In the genomic region with DNA sequence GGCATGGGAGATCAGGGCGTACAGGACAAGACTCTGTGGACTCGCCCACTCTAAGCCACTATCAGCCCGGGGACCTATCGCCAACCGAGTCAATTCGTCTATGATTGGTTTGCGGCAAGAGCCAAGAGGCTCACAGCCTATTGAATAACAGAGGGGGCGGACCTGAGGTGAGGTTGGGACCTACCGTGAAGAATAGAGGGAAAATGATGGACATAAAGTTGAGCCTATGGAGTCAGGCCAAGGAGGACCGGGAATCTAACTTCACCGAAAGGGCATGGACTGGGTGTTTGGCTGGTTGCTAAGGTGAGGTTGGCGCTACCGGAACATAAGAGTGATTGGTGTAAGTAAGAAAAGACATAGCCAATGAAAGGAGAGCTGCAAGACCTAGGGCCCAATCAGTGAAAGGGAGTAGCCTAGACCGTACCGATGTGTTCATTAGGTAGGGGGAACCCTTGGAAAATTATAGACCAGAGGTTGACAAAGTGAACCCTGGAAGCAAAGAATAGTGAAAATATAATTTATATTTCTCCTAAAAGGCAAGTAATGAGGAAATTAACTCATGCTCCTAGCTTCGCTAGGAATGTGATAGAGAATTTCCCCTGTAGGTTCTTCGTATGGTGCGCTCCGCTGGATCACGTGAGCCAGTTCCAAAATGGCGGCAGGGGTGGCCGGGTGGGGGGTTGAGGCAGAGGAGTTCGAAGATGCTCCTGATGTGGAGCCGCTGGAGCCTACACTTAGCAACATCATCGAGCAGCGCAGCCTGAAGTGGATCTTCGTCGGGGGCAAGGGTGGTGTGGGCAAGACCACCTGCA, we compare ENCODE assay signal across 1 cellular context.
TF ChIP-seq lines count a peak whose summit lies in the region.

TSS of gene GET3 (plus strand) at position 644 of the 812 bp plus-strand sequence. CDS start at position 653, 9 bp downstream.

TF ChIP-seq in HepG2, 621 proteins besides CTCF, POLR2A, EP300 and RAD21 (continued from another document and continues in another):
- no peak for TF ChIP-seq GLMP (CRISPR knock-in tag; IDR thresholded peaks at IDR 0.05; ENCODE audit: borderline replicate concordance)
- TF ChIP-seq SAP130 (CRISPR knock-in tag; IDR thresholded peaks at IDR 0.05; ENCODE audit: low read depth) = peak; percentile 88
- peak; percentile 8 for TF ChIP-seq TEAD3 (CRISPR knock-in tag; optimal IDR thresholded peaks at IDR 0.05; ENCODE audit: borderline replicate concordance)
- 0 out of 2 replicates have a peak, but pooled peaks have one; percentile 36 for TF ChIP-seq ZNF768 (CRISPR knock-in tag; IDR thresholded peaks at IDR 0.05)
- TF ChIP-seq, protein P1, sequence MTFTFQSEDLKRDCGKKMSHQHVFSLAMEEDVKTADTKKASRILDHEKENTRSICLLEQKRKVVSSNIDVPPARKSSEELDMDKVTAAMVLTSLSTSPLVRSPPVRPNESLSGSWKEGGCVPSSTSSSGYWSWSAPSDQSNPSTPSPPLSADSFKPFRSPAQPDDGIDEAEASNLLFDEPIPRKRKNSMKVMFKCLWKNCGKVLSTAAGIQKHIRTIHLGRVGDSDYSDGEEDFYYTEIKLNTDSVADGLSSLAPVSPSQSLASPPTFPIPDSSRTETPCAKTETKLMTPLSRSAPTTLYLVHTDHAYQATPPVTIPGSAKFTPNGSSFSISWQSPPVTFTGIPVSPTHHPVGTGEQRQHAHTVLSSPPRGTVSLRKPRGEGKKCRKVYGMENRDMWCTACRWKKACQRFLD (CRISPR knock-in tag; IDR thresholded peaks at IDR 0.05; ENCODE audit: borderline replicate concordance) = 0 out of 2 replicates have a peak, but pooled peaks have one; percentile 50
- TF ChIP-seq GABPA (IDR thresholded peaks at IDR 0.05; ENCODE audit: low read depth, low read length) = peak; percentile 16; the same call in 1 of the 2 replicates
- peak; percentile 73; the same call in 1 of the 2 replicates for TF ChIP-seq GABPA (CRISPR knock-in tag; IDR thresholded peaks at IDR 0.05; ENCODE audit: low read depth)
- TF ChIP-seq HINFP (CRISPR knock-in tag; IDR thresholded peaks at IDR 0.05; ENCODE audit: low read depth) = peak; percentile 35; the same call in 1 of the 2 replicates
- no peak for TF ChIP-seq SNRNP70 (IDR thresholded peaks at IDR 0.05; ENCODE audit: low read depth, low read length)
- peak; percentile 85; the same call in 1 of the 2 replicates for TF ChIP-seq ZNF749 (CRISPR knock-in tag; IDR thresholded peaks at IDR 0.05; ENCODE audit: borderline replicate concordance)
- no peak for TF ChIP-seq NAIF1 (CRISPR knock-in tag; IDR thresholded peaks at IDR 0.05; ENCODE audit: borderline replicate concordance)
- peak; percentile 92 for TF ChIP-seq NFYB (CRISPR knock-in tag; IDR thresholded peaks at IDR 0.05)
- no peak for TF ChIP-seq ZNF619 (CRISPR knock-in tag; IDR thresholded peaks at IDR 0.05)
- TF ChIP-seq PHF8 (CRISPR knock-in tag; IDR thresholded peaks at IDR 0.05) = peak; percentile 79
- TF ChIP-seq RAD51 (IDR thresholded peaks at IDR 0.05; ENCODE audit: borderline replicate concordance) = peak; percentile 86
- no peak for TF ChIP-seq ZNF776 (CRISPR knock-in tag; IDR thresholded peaks at IDR 0.05)
- TF ChIP-seq MED8 (CRISPR knock-in tag; IDR thresholded peaks at IDR 0.05; ENCODE audit: insufficient replicate concordance) = no peak
- peak; percentile 81; the same call in 1 of the 2 replicates for TF ChIP-seq ZNF740 (CRISPR knock-in tag; IDR thresholded peaks at IDR 0.05)
- peak; percentile 95 for TF ChIP-seq TFDP1 (CRISPR knock-in tag; IDR thresholded peaks at IDR 0.05; ENCODE audit: borderline replicate concordance)
- TF ChIP-seq HOXD1 (CRISPR knock-in tag; IDR thresholded peaks at IDR 0.05) = 0 out of 2 replicates have a peak, but pooled peaks have one; percentile 9
- TF ChIP-seq, protein P2, sequence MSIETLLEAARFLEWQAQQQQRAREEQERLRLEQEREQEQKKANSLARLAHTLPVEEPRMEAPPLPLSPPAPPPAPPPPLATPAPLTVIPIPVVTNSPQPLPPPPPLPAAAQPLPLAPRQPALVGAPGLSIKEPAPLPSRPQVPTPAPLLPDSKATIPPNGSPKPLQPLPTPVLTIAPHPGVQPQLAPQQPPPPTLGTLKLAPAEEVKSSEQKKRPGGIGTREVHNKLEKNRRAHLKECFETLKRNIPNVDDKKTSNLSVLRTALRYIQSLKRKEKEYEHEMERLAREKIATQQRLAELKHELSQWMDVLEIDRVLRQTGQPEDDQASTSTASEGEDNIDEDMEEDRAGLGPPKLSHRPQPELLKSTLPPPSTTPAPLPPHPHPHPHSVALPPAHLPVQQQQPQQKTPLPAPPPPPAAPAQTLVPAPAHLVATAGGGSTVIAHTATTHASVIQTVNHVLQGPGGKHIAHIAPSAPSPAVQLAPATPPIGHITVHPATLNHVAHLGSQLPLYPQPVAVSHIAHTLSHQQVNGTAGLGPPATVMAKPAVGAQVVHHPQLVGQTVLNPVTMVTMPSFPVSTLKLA (IDR thresholded peaks at IDR 0.05) = peak; percentile 36; the same call in 1 of the 2 replicates
- TF ChIP-seq ZMYM4 (CRISPR knock-in tag; IDR thresholded peaks at IDR 0.05) = peak; percentile 25
- no peak for TF ChIP-seq PLRG1 (conservative IDR thresholded peaks at IDR 0.05)
- TF ChIP-seq POLR2AphosphoS5 (IDR thresholded peaks at IDR 0.05; ENCODE audit: low read depth, low read length) = peak; percentile 59
- peak; percentile 72; the same call in 1 of the 2 replicates for TF ChIP-seq DR1 (CRISPR knock-in tag; IDR thresholded peaks at IDR 0.05)
- TF ChIP-seq RNF2 (conservative IDR thresholded peaks at IDR 0.05; ENCODE audit: low read depth) = 0 out of 2 replicates have a peak, but pooled peaks have one; percentile 15
- 0 out of 2 replicates have a peak, but pooled peaks have one; percentile 44 for TF ChIP-seq ZNF543 (CRISPR knock-in tag; IDR thresholded peaks at IDR 0.05)
- peak; percentile 88 for TF ChIP-seq HOXA3 (CRISPR knock-in tag; IDR thresholded peaks at IDR 0.05)
- peak; percentile 67; the same call in 1 of the 2 replicates for TF ChIP-seq ZNF788 (CRISPR knock-in tag; IDR thresholded peaks at IDR 0.05; ENCODE audit: borderline replicate concordance)
- peak; percentile 75 for TF ChIP-seq NFIC (IDR thresholded peaks at IDR 0.05; ENCODE audit: low read length)
- peak; percentile 49; the same call in 1 of the 2 replicates for TF ChIP-seq PHF21A (CRISPR knock-in tag; IDR thresholded peaks at IDR 0.05)
- peak; percentile 18; the same call in 1 of the 2 replicates for TF ChIP-seq ELF1 (CRISPR knock-in tag; IDR thresholded peaks at IDR 0.05)
- no peak for TF ChIP-seq ZNF737 (CRISPR knock-in tag; IDR thresholded peaks at IDR 0.05; ENCODE audit: borderline replicate concordance)
- TF ChIP-seq ZBTB1 (CRISPR knock-in tag; IDR thresholded peaks at IDR 0.05; ENCODE audit: borderline replicate concordance) = no peak
- TF ChIP-seq KAT8 (CRISPR knock-in tag; IDR thresholded peaks at IDR 0.05) = peak; percentile 96
- TF ChIP-seq RBM22 (optimal IDR thresholded peaks at IDR 0.05; ENCODE audit: low read length) = no peak
- peak; percentile 37; the same call in 1 of the 2 replicates for TF ChIP-seq MXD4 (CRISPR knock-in tag; IDR thresholded peaks at IDR 0.05)
- TF ChIP-seq, protein P3, sequence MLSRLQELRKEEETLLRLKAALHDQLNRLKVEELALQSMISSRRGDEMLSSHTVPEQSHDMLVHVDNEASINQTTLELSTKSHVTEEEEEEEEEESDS (CRISPR knock-in tag; IDR thresholded peaks at IDR 0.05; ENCODE audit: borderline replicate concordance) = 0 out of 2 replicates have a peak, but pooled peaks have one; percentile 57
- TF ChIP-seq, protein P4, sequence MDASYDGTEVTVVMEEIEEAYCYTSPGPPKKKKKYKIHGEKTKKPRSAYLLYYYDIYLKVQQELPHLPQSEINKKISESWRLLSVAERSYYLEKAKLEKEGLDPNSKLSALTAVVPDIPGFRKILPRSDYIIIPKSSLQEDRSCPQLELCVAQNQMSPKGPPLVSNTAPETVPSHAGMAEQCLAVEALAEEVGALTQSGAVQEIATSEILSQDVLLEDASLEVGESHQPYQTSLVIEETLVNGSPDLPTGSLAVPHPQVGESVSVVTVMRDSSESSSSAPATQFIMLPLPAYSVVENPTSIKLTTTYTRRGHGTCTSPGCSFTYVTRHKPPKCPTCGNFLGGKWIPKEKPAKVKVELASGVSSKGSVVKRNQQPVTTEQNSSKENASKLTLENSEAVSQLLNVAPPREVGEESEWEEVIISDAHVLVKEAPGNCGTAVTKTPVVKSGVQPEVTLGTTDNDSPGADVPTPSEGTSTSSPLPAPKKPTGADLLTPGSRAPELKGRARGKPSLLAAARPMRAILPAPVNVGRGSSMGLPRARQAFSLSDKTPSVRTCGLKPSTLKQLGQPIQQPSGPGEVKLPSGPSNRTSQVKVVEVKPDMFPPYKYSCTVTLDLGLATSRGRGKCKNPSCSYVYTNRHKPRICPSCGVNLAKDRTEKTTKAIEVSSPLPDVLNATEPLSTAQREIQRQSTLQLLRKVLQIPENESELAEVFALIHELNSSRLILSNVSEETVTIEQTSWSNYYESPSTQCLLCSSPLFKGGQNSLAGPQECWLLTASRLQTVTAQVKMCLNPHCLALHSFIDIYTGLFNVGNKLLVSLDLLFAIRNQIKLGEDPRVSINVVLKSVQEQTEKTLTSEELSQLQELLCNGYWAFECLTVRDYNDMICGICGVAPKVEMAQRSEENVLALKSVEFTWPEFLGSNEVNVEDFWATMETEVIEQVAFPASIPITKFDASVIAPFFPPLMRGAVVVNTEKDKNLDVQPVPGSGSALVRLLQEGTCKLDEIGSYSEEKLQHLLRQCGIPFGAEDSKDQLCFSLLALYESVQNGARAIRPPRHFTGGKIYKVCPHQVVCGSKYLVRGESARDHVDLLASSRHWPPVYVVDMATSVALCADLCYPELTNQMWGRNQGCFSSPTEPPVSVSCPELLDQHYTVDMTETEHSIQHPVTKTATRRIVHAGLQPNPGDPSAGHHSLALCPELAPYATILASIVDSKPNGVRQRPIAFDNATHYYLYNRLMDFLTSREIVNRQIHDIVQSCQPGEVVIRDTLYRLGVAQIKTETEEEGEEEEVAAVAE (CRISPR knock-in tag; IDR thresholded peaks at IDR 0.05; ENCODE audit: borderline replicate concordance) = peak; percentile 40
- TF ChIP-seq NFRKB (IDR thresholded peaks at IDR 0.05) = 0 out of 2 replicates have a peak, but pooled peaks have one; percentile 62
- peak; percentile 29; the same call in 1 of the 2 replicates for TF ChIP-seq FOXK1 (CRISPR knock-in tag; IDR thresholded peaks at IDR 0.05; ENCODE audit: borderline replicate concordance, low read depth)
- TF ChIP-seq ZFX (CRISPR knock-in tag; IDR thresholded peaks at IDR 0.05; ENCODE audit: low read depth) = peak; percentile 70
- peak; percentile 95 for TF ChIP-seq HNRNPH1 (optimal IDR thresholded peaks at IDR 0.05; ENCODE audit: low read depth, low read length)
- TF ChIP-seq, protein P5, sequence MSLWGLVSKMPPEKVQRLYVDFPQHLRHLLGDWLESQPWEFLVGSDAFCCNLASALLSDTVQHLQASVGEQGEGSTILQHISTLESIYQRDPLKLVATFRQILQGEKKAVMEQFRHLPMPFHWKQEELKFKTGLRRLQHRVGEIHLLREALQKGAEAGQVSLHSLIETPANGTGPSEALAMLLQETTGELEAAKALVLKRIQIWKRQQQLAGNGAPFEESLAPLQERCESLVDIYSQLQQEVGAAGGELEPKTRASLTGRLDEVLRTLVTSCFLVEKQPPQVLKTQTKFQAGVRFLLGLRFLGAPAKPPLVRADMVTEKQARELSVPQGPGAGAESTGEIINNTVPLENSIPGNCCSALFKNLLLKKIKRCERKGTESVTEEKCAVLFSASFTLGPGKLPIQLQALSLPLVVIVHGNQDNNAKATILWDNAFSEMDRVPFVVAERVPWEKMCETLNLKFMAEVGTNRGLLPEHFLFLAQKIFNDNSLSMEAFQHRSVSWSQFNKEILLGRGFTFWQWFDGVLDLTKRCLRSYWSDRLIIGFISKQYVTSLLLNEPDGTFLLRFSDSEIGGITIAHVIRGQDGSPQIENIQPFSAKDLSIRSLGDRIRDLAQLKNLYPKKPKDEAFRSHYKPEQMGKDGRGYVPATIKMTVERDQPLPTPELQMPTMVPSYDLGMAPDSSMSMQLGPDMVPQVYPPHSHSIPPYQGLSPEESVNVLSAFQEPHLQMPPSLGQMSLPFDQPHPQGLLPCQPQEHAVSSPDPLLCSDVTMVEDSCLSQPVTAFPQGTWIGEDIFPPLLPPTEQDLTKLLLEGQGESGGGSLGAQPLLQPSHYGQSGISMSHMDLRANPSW (CRISPR knock-in tag; IDR thresholded peaks at IDR 0.05; ENCODE audit: borderline replicate concordance) = no peak
- no peak for TF ChIP-seq ISL2 (CRISPR knock-in tag; IDR thresholded peaks at IDR 0.05)
